2 cellular contexts compared by ENCODE assay signal in the genomic region with DNA sequence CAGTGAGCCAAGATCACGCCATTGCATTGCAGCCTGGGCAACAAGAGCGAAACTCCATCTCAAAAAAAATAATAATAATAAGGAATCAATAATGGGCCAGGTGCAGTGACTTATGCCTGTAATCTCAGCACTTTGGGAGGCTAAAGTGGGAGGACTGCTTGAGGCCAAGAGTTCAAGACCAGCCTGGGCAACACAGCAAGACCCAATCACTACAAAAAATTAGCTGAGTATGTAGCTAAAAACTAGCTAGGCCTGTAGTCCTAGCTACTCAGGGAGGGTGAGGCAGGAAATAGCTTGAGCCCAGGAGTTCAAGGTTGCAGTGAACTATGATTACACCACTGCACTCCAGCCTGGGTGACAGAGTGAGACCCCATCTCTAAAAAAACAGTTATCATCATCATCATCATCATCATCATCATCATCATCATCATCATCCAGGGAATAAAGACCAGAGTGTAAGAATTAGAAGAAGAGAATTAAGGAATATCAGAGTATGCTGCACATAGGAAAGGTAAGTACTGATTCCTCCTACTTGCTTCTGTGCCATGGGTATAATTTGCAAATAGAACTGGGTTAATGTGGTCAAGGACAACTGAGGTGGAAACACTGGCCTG.
TF ChIP-seq lines count a peak whose summit lies in the region.
"Not testable (repeated sequence)": the region's sequence is repeated elsewhere in the genome, so short reads cannot be mapped to it uniquely, and the experiment has no call there.

No MANE protein-coding gene starts in this region.

TF ChIP-seq in WTC11, 78 proteins besides CTCF, POLR2A, EP300 and RAD21:
- TF ChIP-seq ZNF121 (CRISPR knock-in tag; IDR thresholded peaks at IDR 0.05): 0 out of 2 replicates have a peak, but pooled peaks have one; percentile 44

TF ChIP-seq in HepG2, 621 proteins besides CTCF, POLR2A, EP300 and RAD21:
- 0 out of 2 replicates have a peak, but pooled peaks have one; percentile 49 for TF ChIP-seq ZNF235 (CRISPR knock-in tag; IDR thresholded peaks at IDR 0.05; ENCODE audit: borderline replicate concordance)
- peak; percentile 86 for TF ChIP-seq ZNF121 (CRISPR knock-in tag; IDR thresholded peaks at IDR 0.05)
- TF ChIP-seq ZNF605 (CRISPR knock-in tag; IDR thresholded peaks at IDR 0.05): 0 out of 2 replicates have a peak, but pooled peaks have one; percentile 18
- TF ChIP-seq ZNF333 (CRISPR knock-in tag; IDR thresholded peaks at IDR 0.05; ENCODE audit: borderline replicate concordance): 0 out of 2 replicates have a peak, but pooled peaks have one; percentile 39
- peak; percentile 63 for TF ChIP-seq RARA (CRISPR knock-in tag; IDR thresholded peaks at IDR 0.05)
- 0 out of 2 replicates have a peak, but pooled peaks have one; percentile 30 for TF ChIP-seq ZNF788 (CRISPR knock-in tag; IDR thresholded peaks at IDR 0.05; ENCODE audit: borderline replicate concordance)
- TF ChIP-seq, protein P1, sequence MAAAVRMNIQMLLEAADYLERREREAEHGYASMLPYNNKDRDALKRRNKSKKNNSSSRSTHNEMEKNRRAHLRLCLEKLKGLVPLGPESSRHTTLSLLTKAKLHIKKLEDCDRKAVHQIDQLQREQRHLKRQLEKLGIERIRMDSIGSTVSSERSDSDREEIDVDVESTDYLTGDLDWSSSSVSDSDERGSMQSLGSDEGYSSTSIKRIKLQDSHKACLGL (CRISPR knock-in tag; IDR thresholded peaks at IDR 0.05): 0 out of 2 replicates have a peak, but pooled peaks have one; percentile 57
- peak; percentile 88 for TF ChIP-seq CREB1 (IDR thresholded peaks at IDR 0.05)
- TF ChIP-seq CREB1 (CRISPR knock-in tag; IDR thresholded peaks at IDR 0.05): not testable (repeated sequence)
- 0 out of 2 replicates have a peak, but pooled peaks have one; percentile 2 for TF ChIP-seq ONECUT2 (CRISPR knock-in tag; IDR thresholded peaks at IDR 0.05)
- TF ChIP-seq ZNF501 (CRISPR knock-in tag; IDR thresholded peaks at IDR 0.05): peak; percentile 29; the same call in 1 of the 2 replicates
